ENCODE assay signal across 17 cellular contexts in genomic region chr18:13387856-13388548, GRCh38.
DNase-seq lines count a peak whose midpoint lies in the region; ATAC-seq and TF ChIP-seq lines count a peak whose summit lies in the region.
"Had no signal": no experiment of that assay in that cellular context is flagged by ENCODE, and none has a peak within 500 bp of the region (broad histone marks: within the 10 kb centered on the region; RNA-seq: fewer than 3 reads in every experiment).

No MANE protein-coding gene starts in this region.

- H3K9me3 ChIP-seq in tibial artery = no peaks in the 10 kb centered on the region
- H3K9me3 ChIP-seq: gastrocnemius medialis had no signal

- H3K27ac ChIP-seq in tibial artery = peak overlapping the region; percentile 31 to 49

- peak; percentile 50 for DNase-seq in activated effector memory CD4-positive, alpha-beta T cell treated with anti-CD3 and anti-CD28 coated beads, Interleukin-2, amount 50 U/mL, for 16 hours
- DNase-seq in activated effector memory CD4-positive, alpha-beta T cell treated with Interleukin-2 at 50 U/mL for 16 hours = no peak
- DNase-seq in amniotic epithelial cell (ENCODE audit: low read depth) = peak; percentile 51
- peak; percentile 52 for DNase-seq in islet precursor cell
- no peak for DNase-seq in tibial artery
- DNase-seq in naive thymus-derived CD8-positive, alpha-beta T cell = no peak
- DNase-seq: activated CD4-positive, alpha-beta T cell treated with anti-CD3 and anti-CD28 coated beads for 1 hour; activated T-cell treated with anti-CD3 and anti-CD28 coated beads, Interleukin-2, amount 50 U/mL, for 72 hours; effector CD8-positive, alpha-beta T cell; gastrocnemius medialis; kidney glomerular epithelial cell; naive thymus-derived CD4-positive, alpha-beta T cell; NCI-H1694 treated with DMSO at 0.1 percent for 48 hours; NCI-H526 had no signal

- H3K27me3 ChIP-seq in tibial artery = no peaks in the 10 kb centered on the region
- H3K27me3 ChIP-seq: gastrocnemius medialis had no signal

- H3K27ac Mint-ChIP-seq in naive thymus-derived CD8-positive, alpha-beta T cell = peak overlapping the region in 3 of 10 donors; percentile 62 to 76 (median 62)
- H3K27ac Mint-ChIP-seq: activated T-cell treated with anti-CD3 and anti-CD28 coated beads, Interleukin-2, amount 50 U/mL, for 72 hours had no signal

- peaks cover 17 to 30% (median 25%) of the 10 kb centered on the region in 4 donors for H3K4me1 Mint-ChIP-seq in naive thymus-derived CD8-positive, alpha-beta T cell

- no peak overlapping the region for H3K4me3 ChIP-seq in tibial artery
- H3K4me3 ChIP-seq: gastrocnemius medialis, GM12878 had no signal

- H3K9me3 Mint-ChIP-seq in naive thymus-derived CD8-positive, alpha-beta T cell = no peaks in the 10 kb centered on the region
- H3K9me3 Mint-ChIP-seq: activated T-cell treated with anti-CD3 and anti-CD28 coated beads, Interleukin-2, amount 50 U/mL, for 72 hours; naive thymus-derived CD4-positive, alpha-beta T cell had no signal

- H3K4me3 Mint-ChIP-seq in naive thymus-derived CD8-positive, alpha-beta T cell = no peak overlapping the region
- H3K4me3 Mint-ChIP-seq: activated T-cell treated with anti-CD3 and anti-CD28 coated beads, Interleukin-2, amount 50 U/mL, for 72 hours; naive thymus-derived CD4-positive, alpha-beta T cell had no signal

- peaks cover 0 to 45% (median 31%) of the 10 kb centered on the region in 4 donors for H3K4me1 ChIP-seq in tibial artery

- TF ChIP-seq CTCF in tibial artery (IDR thresholded peaks at IDR 0.05) = no peak

- no peak for ATAC-seq in naive thymus-derived CD8-positive, alpha-beta T cell
- ATAC-seq in GM18520 (IDR thresholded peaks at IDR 0.05; ENCODE audit: unreplicated experiment) (no peak), HG03571 (IDR thresholded peaks at IDR 0.05; ENCODE audit: unreplicated experiment) (no peak)
- ATAC-seq: activated T-cell treated with anti-CD3 and anti-CD28 coated beads, Interleukin-2, amount 50 U/mL, for 72 hours; gastrocnemius medialis; GM12878; naive thymus-derived CD4-positive, alpha-beta T cell had no signal

- intact Hi-C loops in tibial artery (cut with DNase I; ENCODE audit: low total_unique reads) = no loop called here

- H3K27me3 Mint-ChIP-seq in naive thymus-derived CD8-positive, alpha-beta T cell = no peaks in the 10 kb centered on the region
- H3K27me3 Mint-ChIP-seq: naive thymus-derived CD4-positive, alpha-beta T cell had no signal

- peaks cover 0 to 23% (median 7%) of the 10 kb centered on the region in 3 donors for H3K36me3 ChIP-seq in tibial artery
- H3K36me3 ChIP-seq: gastrocnemius medialis had no signal

- peaks cover 0 to 29% (median 9%) of the 10 kb centered on the region in 3 donors for H3K36me3 Mint-ChIP-seq in naive thymus-derived CD8-positive, alpha-beta T cell

- POLR2A ChIA-PET in naive thymus-derived CD8-positive, alpha-beta T cell (lab: Charles Lee) = no interaction called here

Comparison
In these comparisons a context has a peak if more than half of its experiments do, and no peak if none do; other contexts are left out.
1. DNase-seq: peak in activated effector memory CD4-positive, alpha-beta T cell treated with anti-CD3 and anti-CD28 coated beads, Interleukin-2, amount 50 U/mL, for 16 hours (single experiment), amniotic epithelial cell (single experiment) and islet precursor cell (single experiment); none in activated effector memory CD4-positive, alpha-beta T cell treated with Interleukin-2 at 50 U/mL for 16 hours (single experiment), tibial artery (0 of 2) and naive thymus-derived CD8-positive, alpha-beta T cell (0 of 10).